2 cellular contexts compared by ENCODE assay signal in the genomic region with DNA sequence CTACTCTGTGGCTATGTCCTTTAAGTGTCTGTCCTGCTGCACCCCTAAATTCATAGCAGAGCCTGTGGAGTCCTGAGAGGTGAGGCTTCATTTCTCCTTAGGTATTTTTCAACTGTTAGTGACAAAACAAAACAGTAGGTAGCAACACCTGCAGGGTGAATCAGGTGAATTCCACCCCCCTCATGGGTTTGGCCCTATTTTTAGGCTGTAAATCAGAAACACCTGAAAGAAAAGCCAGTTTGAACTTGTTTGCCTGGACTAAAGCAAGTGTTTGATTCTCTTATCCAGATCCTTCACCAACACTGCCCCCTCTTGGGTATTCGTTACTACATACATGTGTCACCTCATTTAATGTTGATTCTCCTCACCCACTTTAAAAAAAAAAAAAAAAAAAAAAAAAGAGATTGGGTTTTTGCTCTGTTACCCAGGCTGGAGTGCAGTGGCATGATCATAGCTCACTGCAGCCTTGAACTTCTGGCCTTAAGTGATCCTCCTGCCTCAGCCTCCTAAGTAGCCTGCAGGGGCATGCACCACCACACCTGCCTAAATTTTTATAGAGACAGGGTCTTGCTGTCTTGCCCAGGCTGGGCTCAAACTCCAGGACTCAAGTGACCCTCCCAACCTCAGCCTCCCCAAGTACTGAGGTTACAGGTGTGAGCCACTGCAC.
TF ChIP-seq lines count a peak whose summit lies in the region.

No MANE protein-coding gene starts in this region.

TF ChIP-seq in endothelial cell of umbilical vein, 7 proteins besides CTCF, POLR2A, EP300 and RAD21 (continued from another document):
- no peak for TF ChIP-seq POLR2AphosphoS5 (IDR thresholded peaks at IDR 0.05; ENCODE audit: insufficient read depth, low read depth, low read length)
- no peak for TF ChIP-seq MYC (IDR thresholded peaks at IDR 0.05; ENCODE audit: low read depth, low read length)
- TF ChIP-seq GATA2 (IDR thresholded peaks at IDR 0.05; ENCODE audit: insufficient read depth, insufficient read length, low read depth, low read length), result no peak

TF ChIP-seq in neural cell, 6 proteins besides CTCF, POLR2A, EP300 and RAD21 (continued from another document):
- TF ChIP-seq, protein P1, sequence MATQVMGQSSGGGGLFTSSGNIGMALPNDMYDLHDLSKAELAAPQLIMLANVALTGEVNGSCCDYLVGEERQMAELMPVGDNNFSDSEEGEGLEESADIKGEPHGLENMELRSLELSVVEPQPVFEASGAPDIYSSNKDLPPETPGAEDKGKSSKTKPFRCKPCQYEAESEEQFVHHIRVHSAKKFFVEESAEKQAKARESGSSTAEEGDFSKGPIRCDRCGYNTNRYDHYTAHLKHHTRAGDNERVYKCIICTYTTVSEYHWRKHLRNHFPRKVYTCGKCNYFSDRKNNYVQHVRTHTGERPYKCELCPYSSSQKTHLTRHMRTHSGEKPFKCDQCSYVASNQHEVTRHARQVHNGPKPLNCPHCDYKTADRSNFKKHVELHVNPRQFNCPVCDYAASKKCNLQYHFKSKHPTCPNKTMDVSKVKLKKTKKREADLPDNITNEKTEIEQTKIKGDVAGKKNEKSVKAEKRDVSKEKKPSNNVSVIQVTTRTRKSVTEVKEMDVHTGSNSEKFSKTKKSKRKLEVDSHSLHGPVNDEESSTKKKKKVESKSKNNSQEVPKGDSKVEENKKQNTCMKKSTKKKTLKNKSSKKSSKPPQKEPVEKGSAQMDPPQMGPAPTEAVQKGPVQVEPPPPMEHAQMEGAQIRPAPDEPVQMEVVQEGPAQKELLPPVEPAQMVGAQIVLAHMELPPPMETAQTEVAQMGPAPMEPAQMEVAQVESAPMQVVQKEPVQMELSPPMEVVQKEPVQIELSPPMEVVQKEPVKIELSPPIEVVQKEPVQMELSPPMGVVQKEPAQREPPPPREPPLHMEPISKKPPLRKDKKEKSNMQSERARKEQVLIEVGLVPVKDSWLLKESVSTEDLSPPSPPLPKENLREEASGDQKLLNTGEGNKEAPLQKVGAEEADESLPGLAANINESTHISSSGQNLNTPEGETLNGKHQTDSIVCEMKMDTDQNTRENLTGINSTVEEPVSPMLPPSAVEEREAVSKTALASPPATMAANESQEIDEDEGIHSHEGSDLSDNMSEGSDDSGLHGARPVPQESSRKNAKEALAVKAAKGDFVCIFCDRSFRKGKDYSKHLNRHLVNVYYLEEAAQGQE (IDR thresholded peaks at IDR 0.05; ENCODE audit: borderline replicate concordance), result no peak
- no peak for TF ChIP-seq TAF1 (IDR thresholded peaks at IDR 0.05; ENCODE audit: low read depth)
- TF ChIP-seq POLR2AphosphoS5 (IDR thresholded peaks at IDR 0.05), result no peak
- TF ChIP-seq SMC3 (conservative IDR thresholded peaks at IDR 0.05; ENCODE audit: poor library complexity), result no peak
